Comparison of ENCODE assay signal across 9 cellular contexts in the genomic region with DNA sequence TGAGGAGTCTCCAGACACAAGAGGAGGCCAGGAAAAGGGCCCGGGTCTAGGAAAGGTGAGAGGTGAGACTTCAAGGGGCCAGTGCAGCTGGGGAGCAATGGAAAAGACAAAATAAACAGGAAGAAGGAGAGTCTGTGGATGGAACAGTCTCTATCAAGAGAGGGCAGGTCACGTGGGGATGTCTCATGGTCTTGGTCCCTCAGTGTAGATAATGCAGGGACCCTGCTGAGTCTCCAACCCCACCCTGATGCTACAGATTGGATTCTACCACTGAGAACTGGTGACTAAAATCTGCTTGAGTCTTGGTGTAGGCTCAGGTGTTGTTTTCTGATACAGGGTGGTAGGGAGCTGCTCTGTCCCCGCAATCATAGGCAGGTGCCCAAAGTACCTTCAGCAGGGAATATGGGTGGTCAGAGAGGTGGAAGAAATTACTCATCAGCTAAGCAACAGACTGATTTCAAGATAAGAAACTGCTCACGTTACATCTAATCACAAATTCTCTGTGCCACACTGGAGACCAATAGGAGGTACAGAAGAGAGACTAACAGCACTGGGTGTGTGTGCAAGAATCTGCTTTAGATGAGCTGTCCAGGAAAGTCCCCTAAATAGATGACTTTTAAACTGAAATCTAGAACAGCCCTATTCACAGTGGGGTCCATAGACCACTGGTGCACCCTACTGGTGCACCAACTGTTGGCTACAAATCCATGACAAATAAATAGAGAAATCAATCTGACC.
DNase-seq lines count a peak whose midpoint lies in the region; ATAC-seq and TF ChIP-seq lines count a peak whose summit lies in the region.
"Had no signal": no experiment of that assay in that cellular context is flagged by ENCODE, and none has a peak within 500 bp of the region (broad histone marks: within the 10 kb centered on the region; RNA-seq: fewer than 3 reads in every experiment).

No MANE protein-coding gene starts in this region.

- intact Hi-C loops in activated CD4-positive, alpha-beta T cell treated with anti-CD3 and anti-CD28 coated beads, Interleukin-2, amount 10 ng/mL, durations not matched to agents 24 days and 14 days (cut with micrococcal nuclease), result loop anchor here (2.0 kb wide), 1 partner anchor 112 kb away; no protein-coding TSS in a partner anchor

- POLR2A ChIA-PET in WTC11 (lab: Charles Lee), result no interaction called here

- H3F3A ChIP-seq in Loucy (ENCODE audit: low read depth), result no peaks in the 10 kb centered on the region

- H3K27ac ChIP-seq in caudate nucleus (ENCODE audit: low read depth, low read length), result no peak overlapping the region

- no peak overlapping the region for H3K4me3 Mint-ChIP-seq in WTC11
- H3K4me3 Mint-ChIP-seq in activated CD4-positive, alpha-beta T cell treated with anti-CD3 and anti-CD28 coated beads, Interleukin-2, amount 10 ng/mL, durations not matched to agents 24 days and 14 days, result no peak overlapping the region

- H3K36me3 Mint-ChIP-seq in WTC11, result no peaks in the 10 kb centered on the region
- no peaks in the 10 kb centered on the region for H3K36me3 Mint-ChIP-seq in activated CD4-positive, alpha-beta T cell treated with anti-CD3 and anti-CD28 coated beads, Interleukin-2, amount 10 ng/mL, durations not matched to agents 24 days and 14 days (ENCODE audit: low read depth)

- no peaks in the 10 kb centered on the region for H3K9me2 ChIP-seq in Loucy (replicated peaks; ENCODE audit: low read depth, low read length)

- H3K4me1 ChIP-seq in Loucy (ENCODE audit: insufficient read depth, low read length, poor library complexity, severe bottlenecking), result peaks cover 4% of the 10 kb centered on the region

- H3K27ac Mint-ChIP-seq in WTC11, result no peak overlapping the region
- H3K27ac Mint-ChIP-seq in activated CD4-positive, alpha-beta T cell treated with anti-CD3 and anti-CD28 coated beads, Interleukin-2, amount 10 ng/mL, durations not matched to agents 24 days and 14 days, result no peak overlapping the region

- no peaks in the 10 kb centered on the region for H3K79me2 ChIP-seq in Loucy (ENCODE audit: insufficient read depth, low read length)

- no peak overlapping the region for H3K9ac ChIP-seq in Loucy (ENCODE audit: low read depth, low read length, poor library complexity, severe bottlenecking)

- no peaks in the 10 kb centered on the region for H3K4me1 Mint-ChIP-seq in WTC11
- H3K4me1 Mint-ChIP-seq in activated CD4-positive, alpha-beta T cell treated with anti-CD3 and anti-CD28 coated beads, Interleukin-2, amount 10 ng/mL, durations not matched to agents 24 days and 14 days, result peaks cover 6% of the 10 kb centered on the region

- H3K9me3 Mint-ChIP-seq in WTC11, result no peaks in the 10 kb centered on the region
- H3K9me3 Mint-ChIP-seq in activated CD4-positive, alpha-beta T cell treated with anti-CD3 and anti-CD28 coated beads, Interleukin-2, amount 10 ng/mL, durations not matched to agents 24 days and 14 days, result no peaks in the 10 kb centered on the region

- TF ChIP-seq CTCF in AG10803 (conservative IDR thresholded peaks at IDR 0.05; ENCODE audit: low read length) (peak; percentile 28), Loucy (conservative IDR thresholded peaks at IDR 0.05; ENCODE audit: low read length) (peak; percentile 53), epithelial cell of proximal tubule (conservative IDR thresholded peaks at IDR 0.05; ENCODE audit: low read depth, low read length) (peak; percentile 34), WTC11 (IDR thresholded peaks at IDR 0.05) (no peak)

- no peaks in the 10 kb centered on the region for H4K20me1 ChIP-seq in Loucy (ENCODE audit: insufficient read depth, low read length, poor library complexity, severe bottlenecking)

- H3K4me2 ChIP-seq in Loucy (ENCODE audit: low read depth, low read length, poor library complexity, severe bottlenecking), result no peak overlapping the region

- H3K27me3 Mint-ChIP-seq in WTC11 (ENCODE audit: low read depth), result no peaks in the 10 kb centered on the region; the same call in 1 of the 2 replicates
- peaks cover 2% of the 10 kb centered on the region for H3K27me3 Mint-ChIP-seq in activated CD4-positive, alpha-beta T cell treated with anti-CD3 and anti-CD28 coated beads, Interleukin-2, amount 10 ng/mL, durations not matched to agents 24 days and 14 days

- no peak overlapping the region; the same call in 1 of the 2 replicates for H2AFZ ChIP-seq in Loucy (ENCODE audit: low read length)

- DNase-seq in AG10803 (ENCODE audit: low read depth) (no peak), epithelial cell of proximal tubule (ENCODE audit: low read depth) (no peak), caudate nucleus (lab: John Stamatoyannopoulos, UW) (no peak), WTC11 (ENCODE audit: low spot score) (no peak)
- DNase-seq in central memory CD4-positive, alpha-beta T cell, result no peak
- DNase-seq in activated CD4-positive, alpha-beta T cell treated with anti-CD3 and anti-CD28 coated beads, Interleukin-2, amount 10 ng/mL, durations not matched to agents 24 days and 14 days, result no peak
- DNase-seq: GOT3 had no signal

- no peaks in the 10 kb centered on the region for H3K27me3 ChIP-seq in Loucy (ENCODE audit: insufficient read depth, low read length, poor library complexity, severe bottlenecking)

- H3K4me3 ChIP-seq in AG10803 (ENCODE audit: low read length) (no peak overlapping the region), Loucy (ENCODE audit: low read length, poor library complexity, severe bottlenecking) (no peak overlapping the region), epithelial cell of proximal tubule (ENCODE audit: low read depth, low read length) (no peak overlapping the region)

- ATAC-seq in GM18868 (IDR thresholded peaks at IDR 0.05; ENCODE audit: unreplicated experiment) (peak; percentile 80), WTC11 (no peak)

- H3K9me3 ChIP-seq in Loucy (ENCODE audit: insufficient read depth, low read depth, low read length), result no peaks in the 10 kb centered on the region

- no peaks in the 10 kb centered on the region for H3K36me3 ChIP-seq in Loucy (ENCODE audit: insufficient read depth, low read length)

- CTCF ChIA-PET in WTC11 (lab: Charles Lee), result interaction anchor here (1.1 kb wide), 1 partner anchor 111 kb away, joined by 5 read pairs; no protein-coding TSS in a partner anchor

TF ChIP-seq in WTC11, 78 proteins besides CTCF, POLR2A, EP300 and RAD21:
- TF ChIP-seq ATF1 (CRISPR knock-in tag; IDR thresholded peaks at IDR 0.05) (no peak), SP1 (CRISPR knock-in tag; conservative IDR thresholded peaks at IDR 0.05) (no peak), ZNF219 (CRISPR knock-in tag; IDR thresholded peaks at IDR 0.05; ENCODE audit: borderline replicate concordance) (no peak), GRHL2 (CRISPR knock-in tag; IDR thresholded peaks at IDR 0.05; ENCODE audit: insufficient replicate concordance, severe bottlenecking) (no peak), NFYB (CRISPR knock-in tag; conservative IDR thresholded peaks at IDR 0.05; ENCODE audit: low read depth) (no peak), ZNF263 (CRISPR knock-in tag; IDR thresholded peaks at IDR 0.05; ENCODE audit: low read depth) (no peak), ZNF512 (CRISPR knock-in tag; IDR thresholded peaks at IDR 0.05; ENCODE audit: borderline replicate concordance) (no peak), MXD4 (CRISPR knock-in tag; IDR thresholded peaks at IDR 0.05; ENCODE audit: borderline replicate concordance) (no peak), ETV6 (CRISPR knock-in tag; IDR thresholded peaks at IDR 0.05) (no peak)
- TF ChIP-seq, protein P1, sequence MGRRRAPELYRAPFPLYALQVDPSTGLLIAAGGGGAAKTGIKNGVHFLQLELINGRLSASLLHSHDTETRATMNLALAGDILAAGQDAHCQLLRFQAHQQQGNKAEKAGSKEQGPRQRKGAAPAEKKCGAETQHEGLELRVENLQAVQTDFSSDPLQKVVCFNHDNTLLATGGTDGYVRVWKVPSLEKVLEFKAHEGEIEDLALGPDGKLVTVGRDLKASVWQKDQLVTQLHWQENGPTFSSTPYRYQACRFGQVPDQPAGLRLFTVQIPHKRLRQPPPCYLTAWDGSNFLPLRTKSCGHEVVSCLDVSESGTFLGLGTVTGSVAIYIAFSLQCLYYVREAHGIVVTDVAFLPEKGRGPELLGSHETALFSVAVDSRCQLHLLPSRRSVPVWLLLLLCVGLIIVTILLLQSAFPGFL (CRISPR knock-in tag; IDR thresholded peaks at IDR 0.05; ENCODE audit: borderline replicate concordance), result no peak
